In genomic region chr14:56733396-56733795, GRCh38 we compare ENCODE assay signal across 21 cellular contexts.
"Had no signal": no experiment of that assay in that cellular context is flagged by ENCODE, and none has a peak within 500 bp of the region (broad histone marks: within the 10 kb centered on the region; RNA-seq: fewer than 3 reads in every experiment).

No MANE protein-coding gene starts in this region.

- DNase-seq: activated CD4-positive, alpha-beta T cell treated with anti-CD3 and anti-CD28 coated beads, Interleukin-2, amount 50 U/mL, for 1 hour; activated CD8-positive, alpha-beta memory T cell treated with anti-CD3 and anti-CD28 coated beads for 24 hours; activated CD8-positive, alpha-beta memory T cell treated with anti-CD3 and anti-CD28 coated beads, Interleukin-2, amount 50 U/mL, for 48 hours; activated effector memory CD4-positive, alpha-beta T cell treated with anti-CD3 and anti-CD28 coated beads, Interleukin-2, amount 50 U/mL, for 16 hours; activated T-cell treated with anti-CD3 and anti-CD28 coated beads, Interleukin-2, amount 50 U/mL, for 72 hours; cerebellar nuclear complex; effector CD4-positive, alpha-beta T cell; heart right ventricle; kidney glomerular epithelial cell; left ventricle myocardium inferior; mammary epithelial cell; pancreas; retina; stimulated activated naive B cell treated with anti-CD40 and anti-IgM and Interleukin-4, amounts not matched to agents 10 μg/mL and 1 μg/mL and 100 μg/mL, for 72 hours had no signal

- H3K4me3 ChIP-seq: esophagus muscularis mucosa, gastroesophageal sphincter, heart right ventricle, left ventricle myocardium inferior, pancreas, thoracic aorta, upper lobe of left lung had no signal

- H3K9me3 Mint-ChIP-seq: activated naive CD4-positive, alpha-beta T cell treated with anti-CD3 and anti-CD28 coated beads, Interleukin-2, amount 50 U/mL, for 24 hours; activated T-cell treated with anti-CD3 and anti-CD28 coated beads, Interleukin-2, amount 50 U/mL, for 72 hours; neural crest cell; stimulated activated naive B cell treated with anti-CD40 and anti-IgM and Interleukin-4, amounts not matched to agents 10 μg/mL and 1 μg/mL and 100 μg/mL, for 72 hours; T-helper 2 cell treated with Interferon-gamma antibody and Interleukin-4, amounts not matched to agents 5 μg/mL and 100 μg/mL, for 36 hours had no signal

- H3K27ac Mint-ChIP-seq: activated naive CD4-positive, alpha-beta T cell treated with anti-CD3 and anti-CD28 coated beads, Interleukin-2, amount 50 U/mL, for 24 hours; activated T-cell treated with anti-CD3 and anti-CD28 coated beads, Interleukin-2, amount 50 U/mL, for 72 hours; stimulated activated naive B cell treated with anti-CD40 and anti-IgM and Interleukin-4, amounts not matched to agents 10 μg/mL and 1 μg/mL and 100 μg/mL, for 72 hours; T-helper 2 cell treated with Interferon-gamma antibody and Interleukin-4, amounts not matched to agents 5 μg/mL and 100 μg/mL, for 36 hours had no signal

- H3K4me3 Mint-ChIP-seq: activated naive CD4-positive, alpha-beta T cell treated with anti-CD3 and anti-CD28 coated beads, Interleukin-2, amount 50 U/mL, for 24 hours; activated T-cell treated with anti-CD3 and anti-CD28 coated beads, Interleukin-2, amount 50 U/mL, for 72 hours; neural crest cell; stimulated activated naive B cell treated with anti-CD40 and anti-IgM and Interleukin-4, amounts not matched to agents 10 μg/mL and 1 μg/mL and 100 μg/mL, for 72 hours; T-helper 2 cell treated with Interferon-gamma antibody and Interleukin-4, amounts not matched to agents 5 μg/mL and 100 μg/mL, for 36 hours had no signal

- H3K4me1 Mint-ChIP-seq: activated naive CD4-positive, alpha-beta T cell treated with anti-CD3 and anti-CD28 coated beads, Interleukin-2, amount 50 U/mL, for 24 hours; neural crest cell; stimulated activated naive B cell treated with anti-CD40 and anti-IgM and Interleukin-4, amounts not matched to agents 10 μg/mL and 1 μg/mL and 100 μg/mL, for 72 hours had no signal

- H3K36me3 ChIP-seq: esophagus muscularis mucosa, gastroesophageal sphincter, heart right ventricle, left ventricle myocardium inferior, pancreas, thoracic aorta, upper lobe of left lung had no signal

- H3K36me3 Mint-ChIP-seq: activated naive CD4-positive, alpha-beta T cell treated with anti-CD3 and anti-CD28 coated beads, Interleukin-2, amount 50 U/mL, for 24 hours; stimulated activated naive B cell treated with anti-CD40 and anti-IgM and Interleukin-4, amounts not matched to agents 10 μg/mL and 1 μg/mL and 100 μg/mL, for 72 hours had no signal

- H3K27ac ChIP-seq: esophagus muscularis mucosa, gastroesophageal sphincter, heart right ventricle, left ventricle myocardium inferior, pancreas, thoracic aorta, upper lobe of left lung had no signal

- H3K4me1 ChIP-seq: esophagus muscularis mucosa, gastroesophageal sphincter, heart right ventricle, left ventricle myocardium inferior, pancreas, upper lobe of left lung had no signal

- H3K27me3 ChIP-seq: pancreas, upper lobe of left lung had no signal

- H3K9me3 ChIP-seq: esophagus muscularis mucosa, gastroesophageal sphincter, heart right ventricle, left ventricle myocardium inferior, pancreas, thoracic aorta, upper lobe of left lung had no signal
